1 cellular context compared by ENCODE assay signal in the genomic region with DNA sequence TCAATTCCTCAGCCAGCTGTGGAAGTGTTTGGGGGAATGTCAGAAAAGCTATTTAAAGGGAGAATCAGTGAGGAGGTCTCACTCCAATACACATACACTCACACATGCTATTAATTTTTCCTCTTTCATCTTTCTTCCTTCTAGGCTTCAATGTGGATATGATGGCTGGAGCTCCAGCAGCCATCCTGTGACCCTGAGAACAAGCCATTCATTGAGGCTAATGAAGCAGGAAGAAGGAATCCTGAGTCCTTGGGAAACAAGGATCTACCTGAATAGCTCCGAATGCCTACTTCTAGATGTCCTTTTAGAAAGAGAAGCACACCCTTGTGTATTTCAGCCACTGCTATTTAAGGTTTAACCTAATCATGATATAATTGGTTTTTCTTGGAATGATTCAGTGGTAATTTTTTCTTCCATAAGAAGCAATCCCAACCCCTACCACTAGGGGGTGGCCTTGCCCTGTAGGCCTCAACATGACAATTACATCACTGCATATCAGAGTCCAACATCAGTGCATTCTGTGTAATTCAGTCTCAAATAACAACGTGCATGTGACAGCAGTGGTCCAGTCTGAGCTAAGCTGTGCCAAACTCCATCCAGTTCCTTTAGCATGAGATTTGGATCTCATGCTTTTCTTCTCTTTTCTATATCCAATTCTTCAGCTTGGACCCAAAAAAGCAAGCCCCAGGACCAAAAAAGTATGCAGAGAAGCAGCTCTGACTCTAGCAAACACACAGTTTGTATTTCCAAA.
TF ChIP-seq lines count a peak whose summit lies in the region.

No MANE protein-coding gene starts in this region.

TF ChIP-seq in K562, 482 proteins besides CTCF, POLR2A, EP300 and RAD21 (continued from another document and continues in another):
- TF ChIP-seq, protein P1, sequence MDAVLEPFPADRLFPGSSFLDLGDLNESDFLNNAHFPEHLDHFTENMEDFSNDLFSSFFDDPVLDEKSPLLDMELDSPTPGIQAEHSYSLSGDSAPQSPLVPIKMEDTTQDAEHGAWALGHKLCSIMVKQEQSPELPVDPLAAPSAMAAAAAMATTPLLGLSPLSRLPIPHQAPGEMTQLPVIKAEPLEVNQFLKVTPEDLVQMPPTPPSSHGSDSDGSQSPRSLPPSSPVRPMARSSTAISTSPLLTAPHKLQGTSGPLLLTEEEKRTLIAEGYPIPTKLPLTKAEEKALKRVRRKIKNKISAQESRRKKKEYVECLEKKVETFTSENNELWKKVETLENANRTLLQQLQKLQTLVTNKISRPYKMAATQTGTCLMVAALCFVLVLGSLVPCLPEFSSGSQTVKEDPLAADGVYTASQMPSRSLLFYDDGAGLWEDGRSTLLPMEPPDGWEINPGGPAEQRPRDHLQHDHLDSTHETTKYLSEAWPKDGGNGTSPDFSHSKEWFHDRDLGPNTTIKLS (IDR thresholded peaks at IDR 0.05; ENCODE audit: borderline replicate concordance, low read depth), result no peak
- TF ChIP-seq ZNF24 (IDR thresholded peaks at IDR 0.05) (peak; percentile 23; the same call in 1 of the 2 replicates), ARNT (IDR thresholded peaks at IDR 0.05) (no peak), ZNF785 (CRISPR knock-in tag; IDR thresholded peaks at IDR 0.05) (no peak), TCFL5 (CRISPR knock-in tag; conservative IDR thresholded peaks at IDR 0.05) (no peak), ZBTB17 (CRISPR knock-in tag; IDR thresholded peaks at IDR 0.05) (no peak), OTX1 (CRISPR knock-in tag; IDR thresholded peaks at IDR 0.05) (no peak), RHOXF2B (CRISPR knock-in tag; conservative IDR thresholded peaks at IDR 0.05) (no peak), ZBTB1 (CRISPR knock-in tag; IDR thresholded peaks at IDR 0.05; ENCODE audit: borderline replicate concordance, low read depth) (no peak), ZNF354B (CRISPR knock-in tag; IDR thresholded peaks at IDR 0.05) (no peak), ZFPM2 (CRISPR knock-in tag; IDR thresholded peaks at IDR 0.05) (no peak), HIVEP1 (CRISPR knock-in tag; IDR thresholded peaks at IDR 0.05) (no peak), CTBP1 (IDR thresholded peaks at IDR 0.05; ENCODE audit: borderline replicate concordance) (no peak; the same call in 1 of the 2 replicates), ZNF384 (IDR thresholded peaks at IDR 0.05; ENCODE audit: low read depth, low read length) (peak; percentile 28; the same call in 1 of the 2 replicates), SRSF9 (IDR thresholded peaks at IDR 0.05; ENCODE audit: borderline replicate concordance, low read depth, low read length) (no peak), HOXB6 (CRISPR knock-in tag; IDR thresholded peaks at IDR 0.05; ENCODE audit: borderline replicate concordance) (no peak), GABPB1 (CRISPR knock-in tag; IDR thresholded peaks at IDR 0.05) (no peak), SRF (CRISPR knock-in tag; IDR thresholded peaks at IDR 0.05) (no peak), CCNT2 (IDR thresholded peaks at IDR 0.05; ENCODE audit: borderline replicate concordance, extremely low read depth, insufficient read length, low read depth, low read length) (no peak), GATA2 (CRISPR knock-in tag; IDR thresholded peaks at IDR 0.05) (peak; percentile 73), ZFP30 (CRISPR knock-in tag; IDR thresholded peaks at IDR 0.05; ENCODE audit: borderline replicate concordance) (no peak), GATAD2A (IDR thresholded peaks at IDR 0.05) (no peak), SMC3 (conservative IDR thresholded peaks at IDR 0.05; ENCODE audit: insufficient read depth, low read depth, low read length) (peak; percentile 66), GTF2F1 (IDR thresholded peaks at IDR 0.05; ENCODE audit: low read depth, low read length) (no peak), HEY1 (CRISPR knock-in tag; IDR thresholded peaks at IDR 0.05; ENCODE audit: borderline replicate concordance) (no peak), NFIC (IDR thresholded peaks at IDR 0.05) (no peak), ERF (CRISPR knock-in tag; IDR thresholded peaks at IDR 0.05) (no peak), CBX5 (IDR thresholded peaks at IDR 0.05; ENCODE audit: borderline replicate concordance, low read depth) (no peak), ZNF436 (CRISPR knock-in tag; IDR thresholded peaks at IDR 0.05) (no peak), ZNF830 (CRISPR knock-in tag; IDR thresholded peaks at IDR 0.05) (no peak), ZSCAN32 (CRISPR knock-in tag; IDR thresholded peaks at IDR 0.05) (no peak), ZC3H4 (CRISPR knock-in tag; IDR thresholded peaks at IDR 0.05; ENCODE audit: borderline replicate concordance) (no peak), NR3C1 (CRISPR knock-in tag; IDR thresholded peaks at IDR 0.05) (no peak), ZNF77 (CRISPR knock-in tag; IDR thresholded peaks at IDR 0.05) (no peak)
- TF ChIP-seq, protein P2, sequence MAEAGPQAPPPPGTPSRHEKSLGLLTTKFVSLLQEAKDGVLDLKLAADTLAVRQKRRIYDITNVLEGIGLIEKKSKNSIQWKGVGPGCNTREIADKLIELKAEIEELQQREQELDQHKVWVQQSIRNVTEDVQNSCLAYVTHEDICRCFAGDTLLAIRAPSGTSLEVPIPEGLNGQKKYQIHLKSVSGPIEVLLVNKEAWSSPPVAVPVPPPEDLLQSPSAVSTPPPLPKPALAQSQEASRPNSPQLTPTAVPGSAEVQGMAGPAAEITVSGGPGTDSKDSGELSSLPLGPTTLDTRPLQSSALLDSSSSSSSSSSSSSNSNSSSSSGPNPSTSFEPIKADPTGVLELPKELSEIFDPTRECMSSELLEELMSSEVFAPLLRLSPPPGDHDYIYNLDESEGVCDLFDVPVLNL (CRISPR knock-in tag; IDR thresholded peaks at IDR 0.05; ENCODE audit: low read depth), result no peak
- TF ChIP-seq, protein P3, sequence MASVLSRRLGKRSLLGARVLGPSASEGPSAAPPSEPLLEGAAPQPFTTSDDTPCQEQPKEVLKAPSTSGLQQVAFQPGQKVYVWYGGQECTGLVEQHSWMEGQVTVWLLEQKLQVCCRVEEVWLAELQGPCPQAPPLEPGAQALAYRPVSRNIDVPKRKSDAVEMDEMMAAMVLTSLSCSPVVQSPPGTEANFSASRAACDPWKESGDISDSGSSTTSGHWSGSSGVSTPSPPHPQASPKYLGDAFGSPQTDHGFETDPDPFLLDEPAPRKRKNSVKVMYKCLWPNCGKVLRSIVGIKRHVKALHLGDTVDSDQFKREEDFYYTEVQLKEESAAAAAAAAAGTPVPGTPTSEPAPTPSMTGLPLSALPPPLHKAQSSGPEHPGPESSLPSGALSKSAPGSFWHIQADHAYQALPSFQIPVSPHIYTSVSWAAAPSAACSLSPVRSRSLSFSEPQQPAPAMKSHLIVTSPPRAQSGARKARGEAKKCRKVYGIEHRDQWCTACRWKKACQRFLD (CRISPR knock-in tag; IDR thresholded peaks at IDR 0.05), result no peak
- TF ChIP-seq, protein P4, sequence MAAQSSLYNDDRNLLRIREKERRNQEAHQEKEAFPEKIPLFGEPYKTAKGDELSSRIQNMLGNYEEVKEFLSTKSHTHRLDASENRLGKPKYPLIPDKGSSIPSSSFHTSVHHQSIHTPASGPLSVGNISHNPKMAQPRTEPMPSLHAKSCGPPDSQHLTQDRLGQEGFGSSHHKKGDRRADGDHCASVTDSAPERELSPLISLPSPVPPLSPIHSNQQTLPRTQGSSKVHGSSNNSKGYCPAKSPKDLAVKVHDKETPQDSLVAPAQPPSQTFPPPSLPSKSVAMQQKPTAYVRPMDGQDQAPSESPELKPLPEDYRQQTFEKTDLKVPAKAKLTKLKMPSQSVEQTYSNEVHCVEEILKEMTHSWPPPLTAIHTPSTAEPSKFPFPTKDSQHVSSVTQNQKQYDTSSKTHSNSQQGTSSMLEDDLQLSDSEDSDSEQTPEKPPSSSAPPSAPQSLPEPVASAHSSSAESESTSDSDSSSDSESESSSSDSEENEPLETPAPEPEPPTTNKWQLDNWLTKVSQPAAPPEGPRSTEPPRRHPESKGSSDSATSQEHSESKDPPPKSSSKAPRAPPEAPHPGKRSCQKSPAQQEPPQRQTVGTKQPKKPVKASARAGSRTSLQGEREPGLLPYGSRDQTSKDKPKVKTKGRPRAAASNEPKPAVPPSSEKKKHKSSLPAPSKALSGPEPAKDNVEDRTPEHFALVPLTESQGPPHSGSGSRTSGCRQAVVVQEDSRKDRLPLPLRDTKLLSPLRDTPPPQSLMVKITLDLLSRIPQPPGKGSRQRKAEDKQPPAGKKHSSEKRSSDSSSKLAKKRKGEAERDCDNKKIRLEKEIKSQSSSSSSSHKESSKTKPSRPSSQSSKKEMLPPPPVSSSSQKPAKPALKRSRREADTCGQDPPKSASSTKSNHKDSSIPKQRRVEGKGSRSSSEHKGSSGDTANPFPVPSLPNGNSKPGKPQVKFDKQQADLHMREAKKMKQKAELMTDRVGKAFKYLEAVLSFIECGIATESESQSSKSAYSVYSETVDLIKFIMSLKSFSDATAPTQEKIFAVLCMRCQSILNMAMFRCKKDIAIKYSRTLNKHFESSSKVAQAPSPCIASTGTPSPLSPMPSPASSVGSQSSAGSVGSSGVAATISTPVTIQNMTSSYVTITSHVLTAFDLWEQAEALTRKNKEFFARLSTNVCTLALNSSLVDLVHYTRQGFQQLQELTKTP (IDR thresholded peaks at IDR 0.05; ENCODE audit: low read depth in 1 of 2, partially characterized antibody in 2 of 2), result no peak
- TF ChIP-seq, protein P5, sequence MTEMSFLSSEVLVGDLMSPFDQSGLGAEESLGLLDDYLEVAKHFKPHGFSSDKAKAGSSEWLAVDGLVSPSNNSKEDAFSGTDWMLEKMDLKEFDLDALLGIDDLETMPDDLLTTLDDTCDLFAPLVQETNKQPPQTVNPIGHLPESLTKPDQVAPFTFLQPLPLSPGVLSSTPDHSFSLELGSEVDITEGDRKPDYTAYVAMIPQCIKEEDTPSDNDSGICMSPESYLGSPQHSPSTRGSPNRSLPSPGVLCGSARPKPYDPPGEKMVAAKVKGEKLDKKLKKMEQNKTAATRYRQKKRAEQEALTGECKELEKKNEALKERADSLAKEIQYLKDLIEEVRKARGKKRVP (CRISPR knock-in tag; IDR thresholded peaks at IDR 0.05), result no peak
- TF ChIP-seq, protein P6, sequence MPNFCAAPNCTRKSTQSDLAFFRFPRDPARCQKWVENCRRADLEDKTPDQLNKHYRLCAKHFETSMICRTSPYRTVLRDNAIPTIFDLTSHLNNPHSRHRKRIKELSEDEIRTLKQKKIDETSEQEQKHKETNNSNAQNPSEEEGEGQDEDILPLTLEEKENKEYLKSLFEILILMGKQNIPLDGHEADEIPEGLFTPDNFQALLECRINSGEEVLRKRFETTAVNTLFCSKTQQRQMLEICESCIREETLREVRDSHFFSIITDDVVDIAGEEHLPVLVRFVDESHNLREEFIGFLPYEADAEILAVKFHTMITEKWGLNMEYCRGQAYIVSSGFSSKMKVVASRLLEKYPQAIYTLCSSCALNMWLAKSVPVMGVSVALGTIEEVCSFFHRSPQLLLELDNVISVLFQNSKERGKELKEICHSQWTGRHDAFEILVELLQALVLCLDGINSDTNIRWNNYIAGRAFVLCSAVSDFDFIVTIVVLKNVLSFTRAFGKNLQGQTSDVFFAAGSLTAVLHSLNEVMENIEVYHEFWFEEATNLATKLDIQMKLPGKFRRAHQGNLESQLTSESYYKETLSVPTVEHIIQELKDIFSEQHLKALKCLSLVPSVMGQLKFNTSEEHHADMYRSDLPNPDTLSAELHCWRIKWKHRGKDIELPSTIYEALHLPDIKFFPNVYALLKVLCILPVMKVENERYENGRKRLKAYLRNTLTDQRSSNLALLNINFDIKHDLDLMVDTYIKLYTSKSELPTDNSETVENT (CRISPR knock-in tag; IDR thresholded peaks at IDR 0.05), result no peak
- TF ChIP-seq, protein P7, sequence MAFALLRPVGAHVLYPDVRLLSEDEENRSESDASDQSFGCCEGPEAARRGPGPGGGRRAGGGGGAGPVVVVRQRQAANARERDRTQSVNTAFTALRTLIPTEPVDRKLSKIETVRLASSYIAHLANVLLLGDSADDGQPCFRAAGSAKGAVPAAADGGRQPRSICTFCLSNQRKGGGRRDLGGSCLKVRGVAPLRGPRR (CRISPR knock-in tag; IDR thresholded peaks at IDR 0.05), result no peak
- TF ChIP-seq, protein P8, sequence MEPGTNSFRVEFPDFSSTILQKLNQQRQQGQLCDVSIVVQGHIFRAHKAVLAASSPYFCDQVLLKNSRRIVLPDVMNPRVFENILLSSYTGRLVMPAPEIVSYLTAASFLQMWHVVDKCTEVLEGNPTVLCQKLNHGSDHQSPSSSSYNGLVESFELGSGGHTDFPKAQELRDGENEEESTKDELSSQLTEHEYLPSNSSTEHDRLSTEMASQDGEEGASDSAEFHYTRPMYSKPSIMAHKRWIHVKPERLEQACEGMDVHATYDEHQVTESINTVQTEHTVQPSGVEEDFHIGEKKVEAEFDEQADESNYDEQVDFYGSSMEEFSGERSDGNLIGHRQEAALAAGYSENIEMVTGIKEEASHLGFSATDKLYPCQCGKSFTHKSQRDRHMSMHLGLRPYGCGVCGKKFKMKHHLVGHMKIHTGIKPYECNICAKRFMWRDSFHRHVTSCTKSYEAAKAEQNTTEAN (CRISPR knock-in tag; IDR thresholded peaks at IDR 0.05), result no peak
- TF ChIP-seq, protein P9, sequence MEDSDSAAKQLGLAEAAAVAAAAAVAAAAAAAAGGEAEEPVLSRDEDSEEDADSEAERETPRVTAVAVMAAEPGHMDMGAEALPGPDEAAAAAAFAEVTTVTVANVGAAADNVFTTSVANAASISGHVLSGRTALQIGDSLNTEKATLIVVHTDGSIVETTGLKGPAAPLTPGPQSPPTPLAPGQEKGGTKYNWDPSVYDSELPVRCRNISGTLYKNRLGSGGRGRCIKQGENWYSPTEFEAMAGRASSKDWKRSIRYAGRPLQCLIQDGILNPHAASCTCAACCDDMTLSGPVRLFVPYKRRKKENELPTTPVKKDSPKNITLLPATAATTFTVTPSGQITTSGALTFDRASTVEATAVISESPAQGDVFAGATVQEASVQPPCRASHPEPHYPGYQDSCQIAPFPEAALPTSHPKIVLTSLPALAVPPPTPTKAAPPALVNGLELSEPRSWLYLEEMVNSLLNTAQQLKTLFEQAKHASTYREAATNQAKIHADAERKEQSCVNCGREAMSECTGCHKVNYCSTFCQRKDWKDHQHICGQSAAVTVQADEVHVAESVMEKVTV (CRISPR knock-in tag; IDR thresholded peaks at IDR 0.05), result peak; percentile 51; the same call in 1 of the 2 replicates
- TF ChIP-seq, protein P10, sequence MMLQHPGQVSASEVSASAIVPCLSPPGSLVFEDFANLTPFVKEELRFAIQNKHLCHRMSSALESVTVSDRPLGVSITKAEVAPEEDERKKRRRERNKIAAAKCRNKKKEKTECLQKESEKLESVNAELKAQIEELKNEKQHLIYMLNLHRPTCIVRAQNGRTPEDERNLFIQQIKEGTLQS (IDR thresholded peaks at IDR 0.05), result peak; percentile 78
- TF ChIP-seq, protein P10 (CRISPR knock-in tag; conservative IDR thresholded peaks at IDR 0.05), result no peak
- TF ChIP-seq, protein P11, sequence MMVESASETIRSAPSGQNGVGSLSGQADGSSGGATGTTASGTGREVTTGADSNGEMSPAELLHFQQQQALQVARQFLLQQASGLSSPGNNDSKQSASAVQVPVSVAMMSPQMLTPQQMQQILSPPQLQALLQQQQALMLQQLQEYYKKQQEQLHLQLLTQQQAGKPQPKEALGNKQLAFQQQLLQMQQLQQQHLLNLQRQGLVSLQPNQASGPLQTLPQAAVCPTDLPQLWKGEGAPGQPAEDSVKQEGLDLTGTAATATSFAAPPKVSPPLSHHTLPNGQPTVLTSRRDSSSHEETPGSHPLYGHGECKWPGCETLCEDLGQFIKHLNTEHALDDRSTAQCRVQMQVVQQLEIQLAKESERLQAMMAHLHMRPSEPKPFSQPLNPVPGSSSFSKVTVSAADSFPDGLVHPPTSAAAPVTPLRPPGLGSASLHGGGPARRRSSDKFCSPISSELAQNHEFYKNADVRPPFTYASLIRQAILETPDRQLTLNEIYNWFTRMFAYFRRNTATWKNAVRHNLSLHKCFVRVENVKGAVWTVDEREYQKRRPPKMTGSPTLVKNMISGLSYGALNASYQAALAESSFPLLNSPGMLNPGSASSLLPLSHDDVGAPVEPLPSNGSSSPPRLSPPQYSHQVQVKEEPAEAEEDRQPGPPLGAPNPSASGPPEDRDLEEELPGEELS (CRISPR knock-in tag; IDR thresholded peaks at IDR 0.05; ENCODE audit: borderline replicate concordance), result no peak
